In the genomic region with DNA sequence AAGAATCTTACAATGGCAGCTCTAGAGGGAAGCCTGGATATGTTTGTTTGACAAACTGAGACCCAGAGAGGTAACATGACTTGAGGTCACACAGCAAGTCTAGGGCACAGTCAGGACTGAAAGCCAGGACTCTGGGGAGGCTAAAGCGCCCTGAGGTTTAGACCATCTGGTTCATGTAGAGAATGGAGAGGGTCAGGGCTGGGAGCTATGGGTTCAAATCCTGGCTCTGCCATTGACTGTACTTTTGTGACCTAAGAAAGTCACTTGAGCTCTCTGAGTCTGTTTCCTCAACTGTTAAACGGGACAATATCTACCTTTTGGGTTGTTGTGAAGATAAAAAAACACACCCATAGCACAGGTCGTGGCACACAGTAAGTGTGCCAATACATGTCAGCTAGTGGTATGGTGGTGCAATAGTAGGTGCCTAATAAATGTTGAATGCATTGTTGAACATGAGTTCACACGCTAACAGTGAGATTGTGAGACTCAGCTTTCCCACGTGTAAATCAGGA, we compare ENCODE assay signal across 1 cellular context.
A peak's percentile ranks its signal among the peaks of the same experiment; 100 is the strongest.
TF ChIP-seq lines count a peak whose summit lies in the region.

No MANE protein-coding gene starts in this region.

TF ChIP-seq in HepG2, 621 proteins besides CTCF, POLR2A, EP300 and RAD21 (continued from another document and continues in another):
- TF ChIP-seq GPBP1L1 (CRISPR knock-in tag; IDR thresholded peaks at IDR 0.05) (no peak), POLR2G (IDR thresholded peaks at IDR 0.05; ENCODE audit: low read depth, low read length) (no peak), ERF (CRISPR knock-in tag; IDR thresholded peaks at IDR 0.05) (no peak), ZNF543 (CRISPR knock-in tag; IDR thresholded peaks at IDR 0.05) (no peak; the same call in 1 of the 2 replicates), ZNF136 (CRISPR knock-in tag; IDR thresholded peaks at IDR 0.05; ENCODE audit: low read depth) (0 out of 2 replicates have a peak, but pooled peaks have one; percentile 34), ZNF841 (CRISPR knock-in tag; IDR thresholded peaks at IDR 0.05; ENCODE audit: borderline replicate concordance) (no peak), GTF3A (CRISPR knock-in tag; conservative IDR thresholded peaks at IDR 0.05) (no peak), SMARCE1 (IDR thresholded peaks at IDR 0.05; ENCODE audit: borderline replicate concordance) (no peak), ZFP37 (CRISPR knock-in tag; IDR thresholded peaks at IDR 0.05; ENCODE audit: borderline replicate concordance) (no peak), PBX3 (CRISPR knock-in tag; IDR thresholded peaks at IDR 0.05; ENCODE audit: borderline replicate concordance) (no peak), ZNF180 (CRISPR knock-in tag; IDR thresholded peaks at IDR 0.05; ENCODE audit: borderline replicate concordance, low read depth) (no peak), ADNP (CRISPR knock-in tag; IDR thresholded peaks at IDR 0.05) (peak; percentile 69), KAT8 (CRISPR knock-in tag; IDR thresholded peaks at IDR 0.05) (peak; percentile 39), KLF15 (CRISPR knock-in tag; IDR thresholded peaks at IDR 0.05; ENCODE audit: borderline replicate concordance) (no peak; the same call in 1 of the 2 replicates), FUBP1 (CRISPR knock-in tag; IDR thresholded peaks at IDR 0.05; ENCODE audit: borderline replicate concordance) (no peak), NFE2 (CRISPR knock-in tag; IDR thresholded peaks at IDR 0.05) (no peak; the same call in 1 of the 2 replicates), ZSCAN25 (CRISPR knock-in tag; IDR thresholded peaks at IDR 0.05) (no peak), ZNF709 (CRISPR knock-in tag; IDR thresholded peaks at IDR 0.05) (no peak), NFE2L1 (CRISPR knock-in tag; IDR thresholded peaks at IDR 0.05; ENCODE audit: borderline replicate concordance) (no peak), ZNF143 (CRISPR knock-in tag; IDR thresholded peaks at IDR 0.05) (no peak), RBM39 (IDR thresholded peaks at IDR 0.05; ENCODE audit: low read depth, low read length, poor library complexity, severe bottlenecking) (no peak), ZNF20 (CRISPR knock-in tag; IDR thresholded peaks at IDR 0.05) (no peak), PCBP1 (IDR thresholded peaks at IDR 0.05; ENCODE audit: borderline replicate concordance, low read depth, low read length) (no peak), ZSCAN30 (CRISPR knock-in tag; IDR thresholded peaks at IDR 0.05) (peak; percentile 88; the same call in 1 of the 2 replicates), MAFK (conservative IDR thresholded peaks at IDR 0.05 in 1 of 2, IDR thresholded peaks at IDR 0.05 in 1 of 2; ENCODE audit: low read length in 2 of 2) (no peak), ZFP41 (CRISPR knock-in tag; IDR thresholded peaks at IDR 0.05; ENCODE audit: borderline replicate concordance) (no peak; the same call in 1 of the 2 replicates), ZNF296 (CRISPR knock-in tag; conservative IDR thresholded peaks at IDR 0.05) (no peak), ZNF597 (CRISPR knock-in tag; IDR thresholded peaks at IDR 0.05) (no peak), ZNF569 (CRISPR knock-in tag; IDR thresholded peaks at IDR 0.05; ENCODE audit: borderline replicate concordance) (no peak), ZNF496 (CRISPR knock-in tag; IDR thresholded peaks at IDR 0.05; ENCODE audit: insufficient replicate concordance) (no peak), MLXIP (CRISPR knock-in tag; IDR thresholded peaks at IDR 0.05; ENCODE audit: borderline replicate concordance) (no peak)
- TF ChIP-seq, protein P1, sequence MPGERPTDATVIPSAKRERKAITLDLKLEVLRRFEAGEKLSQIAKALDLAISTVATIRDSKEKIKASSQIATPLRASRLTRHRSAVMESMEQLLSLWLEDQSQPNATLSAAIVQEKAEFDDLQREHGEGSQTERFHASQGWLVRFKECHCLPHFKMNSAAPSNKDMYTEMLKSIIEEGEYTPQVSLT (CRISPR knock-in tag; IDR thresholded peaks at IDR 0.05; ENCODE audit: borderline replicate concordance, low read depth): no peak; the same call in 1 of the 2 replicates
- TF ChIP-seq, protein P2, sequence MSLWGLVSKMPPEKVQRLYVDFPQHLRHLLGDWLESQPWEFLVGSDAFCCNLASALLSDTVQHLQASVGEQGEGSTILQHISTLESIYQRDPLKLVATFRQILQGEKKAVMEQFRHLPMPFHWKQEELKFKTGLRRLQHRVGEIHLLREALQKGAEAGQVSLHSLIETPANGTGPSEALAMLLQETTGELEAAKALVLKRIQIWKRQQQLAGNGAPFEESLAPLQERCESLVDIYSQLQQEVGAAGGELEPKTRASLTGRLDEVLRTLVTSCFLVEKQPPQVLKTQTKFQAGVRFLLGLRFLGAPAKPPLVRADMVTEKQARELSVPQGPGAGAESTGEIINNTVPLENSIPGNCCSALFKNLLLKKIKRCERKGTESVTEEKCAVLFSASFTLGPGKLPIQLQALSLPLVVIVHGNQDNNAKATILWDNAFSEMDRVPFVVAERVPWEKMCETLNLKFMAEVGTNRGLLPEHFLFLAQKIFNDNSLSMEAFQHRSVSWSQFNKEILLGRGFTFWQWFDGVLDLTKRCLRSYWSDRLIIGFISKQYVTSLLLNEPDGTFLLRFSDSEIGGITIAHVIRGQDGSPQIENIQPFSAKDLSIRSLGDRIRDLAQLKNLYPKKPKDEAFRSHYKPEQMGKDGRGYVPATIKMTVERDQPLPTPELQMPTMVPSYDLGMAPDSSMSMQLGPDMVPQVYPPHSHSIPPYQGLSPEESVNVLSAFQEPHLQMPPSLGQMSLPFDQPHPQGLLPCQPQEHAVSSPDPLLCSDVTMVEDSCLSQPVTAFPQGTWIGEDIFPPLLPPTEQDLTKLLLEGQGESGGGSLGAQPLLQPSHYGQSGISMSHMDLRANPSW (CRISPR knock-in tag; IDR thresholded peaks at IDR 0.05; ENCODE audit: borderline replicate concordance): no peak
- TF ChIP-seq, protein P3, sequence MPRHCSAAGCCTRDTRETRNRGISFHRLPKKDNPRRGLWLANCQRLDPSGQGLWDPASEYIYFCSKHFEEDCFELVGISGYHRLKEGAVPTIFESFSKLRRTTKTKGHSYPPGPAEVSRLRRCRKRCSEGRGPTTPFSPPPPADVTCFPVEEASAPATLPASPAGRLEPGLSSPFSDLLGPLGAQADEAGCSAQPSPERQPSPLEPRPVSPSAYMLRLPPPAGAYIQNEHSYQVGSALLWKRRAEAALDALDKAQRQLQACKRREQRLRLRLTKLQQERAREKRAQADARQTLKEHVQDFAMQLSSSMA (CRISPR knock-in tag; IDR thresholded peaks at IDR 0.05): no peak
- TF ChIP-seq, protein P4, sequence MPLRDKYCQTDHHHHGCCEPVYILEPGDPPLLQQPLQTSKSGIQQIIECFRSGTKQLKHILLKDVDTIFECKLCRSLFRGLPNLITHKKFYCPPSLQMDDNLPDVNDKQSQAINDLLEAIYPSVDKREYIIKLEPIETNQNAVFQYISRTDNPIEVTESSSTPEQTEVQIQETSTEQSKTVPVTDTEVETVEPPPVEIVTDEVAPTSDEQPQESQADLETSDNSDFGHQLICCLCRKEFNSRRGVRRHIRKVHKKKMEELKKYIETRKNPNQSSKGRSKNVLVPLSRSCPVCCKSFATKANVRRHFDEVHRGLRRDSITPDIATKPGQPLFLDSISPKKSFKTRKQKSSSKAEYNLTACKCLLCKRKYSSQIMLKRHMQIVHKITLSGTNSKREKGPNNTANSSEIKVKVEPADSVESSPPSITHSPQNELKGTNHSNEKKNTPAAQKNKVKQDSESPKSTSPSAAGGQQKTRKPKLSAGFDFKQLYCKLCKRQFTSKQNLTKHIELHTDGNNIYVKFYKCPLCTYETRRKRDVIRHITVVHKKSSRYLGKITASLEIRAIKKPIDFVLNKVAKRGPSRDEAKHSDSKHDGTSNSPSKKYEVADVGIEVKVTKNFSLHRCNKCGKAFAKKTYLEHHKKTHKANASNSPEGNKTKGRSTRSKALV (CRISPR knock-in tag; IDR thresholded peaks at IDR 0.05): no peak
- TF ChIP-seq, protein P5, sequence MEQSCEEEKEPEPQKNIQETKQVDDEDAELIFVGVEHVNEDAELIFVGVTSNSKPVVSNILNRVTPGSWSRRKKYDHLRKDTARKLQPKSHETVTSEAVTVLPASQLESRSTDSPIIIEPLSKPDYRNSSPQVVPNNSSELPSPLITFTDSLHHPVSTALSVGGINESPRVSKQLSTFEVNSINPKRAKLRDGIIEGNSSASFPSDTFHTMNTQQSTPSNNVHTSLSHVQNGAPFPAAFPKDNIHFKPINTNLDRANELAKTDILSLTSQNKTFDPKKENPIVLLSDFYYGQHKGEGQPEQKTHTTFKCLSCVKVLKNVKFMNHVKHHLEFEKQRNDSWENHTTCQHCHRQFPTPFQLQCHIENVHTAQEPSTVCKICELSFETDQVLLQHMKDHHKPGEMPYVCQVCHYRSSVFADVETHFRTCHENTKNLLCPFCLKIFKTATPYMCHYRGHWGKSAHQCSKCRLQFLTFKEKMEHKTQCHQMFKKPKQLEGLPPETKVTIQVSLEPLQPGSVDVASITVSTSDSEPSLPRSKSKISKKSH (CRISPR knock-in tag; IDR thresholded peaks at IDR 0.05; ENCODE audit: borderline replicate concordance): no peak
- TF ChIP-seq, protein P6, sequence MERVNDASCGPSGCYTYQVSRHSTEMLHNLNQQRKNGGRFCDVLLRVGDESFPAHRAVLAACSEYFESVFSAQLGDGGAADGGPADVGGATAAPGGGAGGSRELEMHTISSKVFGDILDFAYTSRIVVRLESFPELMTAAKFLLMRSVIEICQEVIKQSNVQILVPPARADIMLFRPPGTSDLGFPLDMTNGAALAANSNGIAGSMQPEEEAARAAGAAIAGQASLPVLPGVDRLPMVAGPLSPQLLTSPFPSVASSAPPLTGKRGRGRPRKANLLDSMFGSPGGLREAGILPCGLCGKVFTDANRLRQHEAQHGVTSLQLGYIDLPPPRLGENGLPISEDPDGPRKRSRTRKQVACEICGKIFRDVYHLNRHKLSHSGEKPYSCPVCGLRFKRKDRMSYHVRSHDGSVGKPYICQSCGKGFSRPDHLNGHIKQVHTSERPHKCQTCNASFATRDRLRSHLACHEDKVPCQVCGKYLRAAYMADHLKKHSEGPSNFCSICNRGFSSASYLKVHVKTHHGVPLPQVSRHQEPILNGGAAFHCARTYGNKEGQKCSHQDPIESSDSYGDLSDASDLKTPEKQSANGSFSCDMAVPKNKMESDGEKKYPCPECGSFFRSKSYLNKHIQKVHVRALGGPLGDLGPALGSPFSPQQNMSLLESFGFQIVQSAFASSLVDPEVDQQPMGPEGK (CRISPR knock-in tag; IDR thresholded peaks at IDR 0.05): no peak
- TF ChIP-seq, protein P7, sequence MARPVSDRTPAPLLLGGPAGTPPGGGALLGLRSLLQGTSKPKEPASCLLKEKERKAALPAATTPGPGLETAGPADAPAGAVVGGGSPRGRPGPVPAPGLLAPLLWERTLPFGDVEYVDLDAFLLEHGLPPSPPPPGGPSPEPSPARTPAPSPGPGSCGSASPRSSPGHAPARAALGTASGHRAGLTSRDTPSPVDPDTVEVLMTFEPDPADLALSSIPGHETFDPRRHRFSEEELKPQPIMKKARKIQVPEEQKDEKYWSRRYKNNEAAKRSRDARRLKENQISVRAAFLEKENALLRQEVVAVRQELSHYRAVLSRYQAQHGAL (CRISPR knock-in tag; IDR thresholded peaks at IDR 0.05; ENCODE audit: not compliant biosample characterization): no peak
